ENCODE assay signal across 11 cellular contexts in genomic region chr11:16809901-16810668, GRCh38.
A peak's percentile ranks its signal among the peaks of the same experiment; 100 is the strongest.
DNase-seq lines count a peak whose midpoint lies in the region; ATAC-seq and TF ChIP-seq lines count a peak whose summit lies in the region.
"Had no signal": no experiment of that assay in that cellular context is flagged by ENCODE, and none has a peak within 500 bp of the region (broad histone marks: within the 10 kb centered on the region; RNA-seq: fewer than 3 reads in every experiment).

No MANE protein-coding gene starts in this region.

- H3K79me2 ChIP-seq in SK-N-SH (ENCODE audit: insufficient read depth) = no peaks in the 10 kb centered on the region

- no peak overlapping the region for H3K9ac ChIP-seq in SK-N-SH

- H4K20me1 ChIP-seq in SK-N-SH (ENCODE audit: insufficient read depth) = no peaks in the 10 kb centered on the region

- H3K27ac Mint-ChIP-seq in Calu3 (ENCODE audit: unreplicated experiment) = peak overlapping the region; percentile 36
- no peak overlapping the region for H3K27ac Mint-ChIP-seq in activated CD8-positive, alpha-beta memory T cell treated with anti-CD3 and anti-CD28 coated beads, Interleukin-2, amount 10 ng/mL, durations not matched to agents 7 days and 5 days
- H3K27ac Mint-ChIP-seq: activated CD4-positive, alpha-beta memory T cell treated with anti-CD3 and anti-CD28 coated beads, Interleukin-2, amount 10 ng/mL, durations not matched to agents 7 days and 5 days; stimulated activated naive CD8-positive, alpha-beta T cell treated with anti-CD3 and anti-CD28 coated beads, Interleukin-15, amount 100 ng/mL, for 72 hours had no signal

- CTCF ChIA-PET in Calu3 (lab: Charles Lee) = interaction anchor here (0.7 kb wide), 1 partner anchor 24 kb away, joined by 3 read pairs; no protein-coding TSS in a partner anchor
- CTCF ChIA-PET in SK-N-SH (lab: Yijun Ruan, JAX) = interaction anchor here (0.8 to 8.8 kb wide), 5 partner anchors 8 to 25 kb away, joined by 3 to 80 read pairs (median 6); no protein-coding TSS in a partner anchor
- CTCF ChIA-PET in activated CD8-positive, alpha-beta memory T cell treated with anti-CD3 and anti-CD28 coated beads, Interleukin-2, amount 10 ng/mL, durations not matched to agents 7 days and 5 days (lab: Charles Lee) = interaction anchor here (0.6 to 2.1 kb wide), 2 partner anchors 10 to 138 kb away, joined by 3 to 12 read pairs; no protein-coding TSS in a partner anchor

- no peaks in the 10 kb centered on the region for H3K9me3 ChIP-seq in SK-N-SH

- no peak for ATAC-seq in activated CD8-positive, alpha-beta memory T cell treated with anti-CD3 and anti-CD28 coated beads, Interleukin-2, amount 10 ng/mL, durations not matched to agents 7 days and 5 days
- ATAC-seq in GM19324 (IDR thresholded peaks at IDR 0.05; ENCODE audit: low FRiP score, unreplicated experiment) (no peak), HG02588 (IDR thresholded peaks at IDR 0.05; ENCODE audit: unreplicated experiment) (no peak)
- ATAC-seq: stimulated activated naive CD8-positive, alpha-beta T cell treated with anti-CD3 and anti-CD28 coated beads, Interleukin-15, amount 100 ng/mL, for 72 hours had no signal

- H3K36me3 Mint-ChIP-seq in Calu3 (ENCODE audit: insufficient read depth, unreplicated experiment) = peaks cover 64% of the 10 kb centered on the region
- H3K36me3 Mint-ChIP-seq in activated CD8-positive, alpha-beta memory T cell treated with anti-CD3 and anti-CD28 coated beads, Interleukin-2, amount 10 ng/mL, durations not matched to agents 7 days and 5 days = no peaks in the 10 kb centered on the region

- peaks cover 28% of the 10 kb centered on the region for H3K4me1 Mint-ChIP-seq in Calu3 (ENCODE audit: low read depth, unreplicated experiment)
- H3K4me1 Mint-ChIP-seq in activated CD8-positive, alpha-beta memory T cell treated with anti-CD3 and anti-CD28 coated beads, Interleukin-2, amount 10 ng/mL, durations not matched to agents 7 days and 5 days = peaks cover 4% of the 10 kb centered on the region
- H3K4me1 Mint-ChIP-seq: stimulated activated naive CD8-positive, alpha-beta T cell treated with anti-CD3 and anti-CD28 coated beads, Interleukin-15, amount 100 ng/mL, for 72 hours had no signal

- no peaks in the 10 kb centered on the region for H3K9me3 Mint-ChIP-seq in Calu3 (ENCODE audit: low read depth, unreplicated experiment)
- no peaks in the 10 kb centered on the region for H3K9me3 Mint-ChIP-seq in activated CD8-positive, alpha-beta memory T cell treated with anti-CD3 and anti-CD28 coated beads, Interleukin-2, amount 10 ng/mL, durations not matched to agents 7 days and 5 days (ENCODE audit: low read depth)
- H3K9me3 Mint-ChIP-seq: activated CD4-positive, alpha-beta memory T cell treated with anti-CD3 and anti-CD28 coated beads, Interleukin-2, amount 10 ng/mL, durations not matched to agents 7 days and 5 days; stimulated activated naive CD8-positive, alpha-beta T cell treated with anti-CD3 and anti-CD28 coated beads, Interleukin-15, amount 100 ng/mL, for 72 hours had no signal

- no peaks in the 10 kb centered on the region for H3K27me3 ChIP-seq in SK-N-SH (ENCODE audit: insufficient read depth)

- no peak overlapping the region for H3K4me3 Mint-ChIP-seq in Calu3 (ENCODE audit: low read depth, unreplicated experiment)
- no peak overlapping the region for H3K4me3 Mint-ChIP-seq in activated CD8-positive, alpha-beta memory T cell treated with anti-CD3 and anti-CD28 coated beads, Interleukin-2, amount 10 ng/mL, durations not matched to agents 7 days and 5 days
- H3K4me3 Mint-ChIP-seq: activated CD4-positive, alpha-beta memory T cell treated with anti-CD3 and anti-CD28 coated beads, Interleukin-2, amount 10 ng/mL, durations not matched to agents 7 days and 5 days; stimulated activated naive CD8-positive, alpha-beta T cell treated with anti-CD3 and anti-CD28 coated beads, Interleukin-15, amount 100 ng/mL, for 72 hours had no signal

- no peak overlapping the region for H3K4me3 ChIP-seq in SK-N-SH (ENCODE audit: low read depth in 2 of 2, low read length in 1 of 2)
- H3K4me3 ChIP-seq in fibroblast of mammary gland (ENCODE audit: control insufficient read depth, low read depth, low read length) = no peak overlapping the region

- no peaks in the 10 kb centered on the region for H3K27me3 Mint-ChIP-seq in Calu3 (ENCODE audit: unreplicated experiment)
- H3K27me3 Mint-ChIP-seq in activated CD8-positive, alpha-beta memory T cell treated with anti-CD3 and anti-CD28 coated beads, Interleukin-2, amount 10 ng/mL, durations not matched to agents 7 days and 5 days = peaks cover 8% of the 10 kb centered on the region
- H3K27me3 Mint-ChIP-seq: activated CD4-positive, alpha-beta memory T cell treated with anti-CD3 and anti-CD28 coated beads, Interleukin-2, amount 10 ng/mL, durations not matched to agents 7 days and 5 days; stimulated activated naive CD8-positive, alpha-beta T cell treated with anti-CD3 and anti-CD28 coated beads, Interleukin-15, amount 100 ng/mL, for 72 hours had no signal

- no peak overlapping the region for H3K27ac ChIP-seq in SK-N-SH (ENCODE audit: low read depth in 2 of 2, low read length in 1 of 2)

- BruUV-seq in Calu3 (replicated peaks; lab: Mats Ljungman, UMichigan) = no TSS peak

- H2AFZ ChIP-seq in SK-N-SH (ENCODE audit: low read depth) = peak overlapping the region; percentile 60

- no peak for TF ChIP-seq CTCF in Calu3 (IDR thresholded peaks at IDR 0.05; ENCODE audit: unreplicated experiment)
- TF ChIP-seq CTCF in SK-N-SH (IDR thresholded peaks at IDR 0.05) = no peak
- no peak for TF ChIP-seq CTCF in fibroblast of mammary gland (conservative IDR thresholded peaks at IDR 0.05; ENCODE audit: control insufficient read depth, insufficient read depth, low read depth, low read length)

- no peak for TF ChIP-seq RAD21 in SK-N-SH (IDR thresholded peaks at IDR 0.05; ENCODE audit: low read length)

- H3K9me2 ChIP-seq in SK-N-SH = no peaks in the 10 kb centered on the region

- peaks cover 8 to 9% of the 10 kb centered on the region in 2 experiments; a peak in 1 of 4 replicates for H3K4me1 ChIP-seq in SK-N-SH (ENCODE audit: control insufficient read depth in 1 of 2, insufficient read depth in 2 of 2, low read depth in 1 of 2, low read length in 1 of 2)

- no peaks in the 10 kb centered on the region for H3K36me3 ChIP-seq in SK-N-SH (replicated peaks in 1 of 2; ENCODE audit: control insufficient read depth in 1 of 2, insufficient read depth in 2 of 2, low read length in 1 of 2)

- no peaks in the 10 kb centered on the region for H3F3A ChIP-seq in SK-N-SH (replicated peaks; ENCODE audit: insufficient read depth)

- DNase-seq in Calu3 (peak; percentile 30), SK-N-SH (no peak), fibroblast of mammary gland (ENCODE audit: low read depth) (peak; percentile 67), occipital lobe (lab: John Stamatoyannopoulos, UW) (peak; percentile 60), HuH-7.5 (ENCODE audit: low spot score) (no peak)
- DNase-seq in activated CD8-positive, alpha-beta memory T cell treated with anti-CD3 and anti-CD28 coated beads, Interleukin-2, amount 10 ng/mL, durations not matched to agents 7 days and 5 days = no peak
- DNase-seq: activated CD4-positive, alpha-beta memory T cell treated with anti-CD3 and anti-CD28 coated beads, Interleukin-2, amount 10 ng/mL, durations not matched to agents 7 days and 5 days; NCI-H82; stimulated activated naive CD8-positive, alpha-beta T cell treated with anti-CD3 and anti-CD28 coated beads, Interleukin-15, amount 100 ng/mL, for 72 hours had no signal

- WGBS in SK-N-SH (ENCODE audit: low lambda C conversion rate) = 73% methylated on average over 11 of the region's 11 CpGs

- intact Hi-C loops in Calu3 (cut with micrococcal nuclease; ENCODE audit: unreplicated experiment) = no loop called here

- no peak overlapping the region for H3K4me2 ChIP-seq in SK-N-SH

- POLR2A ChIA-PET in SK-N-SH (lab: Yijun Ruan, JAX) = no interaction called here

- no peak for TF ChIP-seq EP300 in SK-N-SH (IDR thresholded peaks at IDR 0.05; ENCODE audit: borderline replicate concordance in 1 of 2, low read depth in 1 of 2, low read length in 1 of 2)

TF ChIP-seq in SK-N-SH, 30 proteins besides CTCF, POLR2A, EP300 and RAD21 (continues in another document):
- no peak for TF ChIP-seq SIN3A (IDR thresholded peaks at IDR 0.05; ENCODE audit: borderline replicate concordance, low read depth, low read length)
- no peak for TF ChIP-seq USF1 (IDR thresholded peaks at IDR 0.05; ENCODE audit: borderline replicate concordance, low read depth)
- TF ChIP-seq ELF1 (IDR thresholded peaks at IDR 0.05) = no peak
- no peak for TF ChIP-seq CHD2 (IDR thresholded peaks at IDR 0.05; ENCODE audit: low read length, partially characterized antibody)
- TF ChIP-seq PBX3 (IDR thresholded peaks at IDR 0.05) = peak; percentile 21; the same call in 1 of the 2 replicates
- TF ChIP-seq RCOR1 (IDR thresholded peaks at IDR 0.05; ENCODE audit: low read length) = no peak
- TF ChIP-seq NFIC (IDR thresholded peaks at IDR 0.05; ENCODE audit: borderline replicate concordance) = peak; percentile 83
- no peak for TF ChIP-seq MAX (IDR thresholded peaks at IDR 0.05; ENCODE audit: low read depth)
- TF ChIP-seq EZH2phosphoT487 (IDR thresholded peaks at IDR 0.05; ENCODE audit: borderline replicate concordance, low read depth) = no peak
- no peak for TF ChIP-seq TAF1 (IDR thresholded peaks at IDR 0.05; ENCODE audit: borderline replicate concordance, low read depth, low read length)
- no peak for TF ChIP-seq MXI1 (IDR thresholded peaks at IDR 0.05; ENCODE audit: low read depth, low read length)
- TF ChIP-seq FOXM1 (IDR thresholded peaks at IDR 0.05; ENCODE audit: low read depth) = no peak

Comparison
In these comparisons a context has a peak if more than half of its experiments do, and no peak if none do; other contexts are left out.
1. DNase-seq: peak in Calu3 (single experiment), fibroblast of mammary gland (single experiment) and occipital lobe (single experiment); none in SK-N-SH (single experiment), activated CD8-positive, alpha-beta memory T cell treated with anti-CD3 and anti-CD28 coated beads, Interleukin-2, amount 10 ng/mL, durations not matched to agents 7 days and 5 days (single experiment) and HuH-7.5 (single experiment).